ENCODE assay signal across 8 cellular contexts in the genomic region with DNA sequence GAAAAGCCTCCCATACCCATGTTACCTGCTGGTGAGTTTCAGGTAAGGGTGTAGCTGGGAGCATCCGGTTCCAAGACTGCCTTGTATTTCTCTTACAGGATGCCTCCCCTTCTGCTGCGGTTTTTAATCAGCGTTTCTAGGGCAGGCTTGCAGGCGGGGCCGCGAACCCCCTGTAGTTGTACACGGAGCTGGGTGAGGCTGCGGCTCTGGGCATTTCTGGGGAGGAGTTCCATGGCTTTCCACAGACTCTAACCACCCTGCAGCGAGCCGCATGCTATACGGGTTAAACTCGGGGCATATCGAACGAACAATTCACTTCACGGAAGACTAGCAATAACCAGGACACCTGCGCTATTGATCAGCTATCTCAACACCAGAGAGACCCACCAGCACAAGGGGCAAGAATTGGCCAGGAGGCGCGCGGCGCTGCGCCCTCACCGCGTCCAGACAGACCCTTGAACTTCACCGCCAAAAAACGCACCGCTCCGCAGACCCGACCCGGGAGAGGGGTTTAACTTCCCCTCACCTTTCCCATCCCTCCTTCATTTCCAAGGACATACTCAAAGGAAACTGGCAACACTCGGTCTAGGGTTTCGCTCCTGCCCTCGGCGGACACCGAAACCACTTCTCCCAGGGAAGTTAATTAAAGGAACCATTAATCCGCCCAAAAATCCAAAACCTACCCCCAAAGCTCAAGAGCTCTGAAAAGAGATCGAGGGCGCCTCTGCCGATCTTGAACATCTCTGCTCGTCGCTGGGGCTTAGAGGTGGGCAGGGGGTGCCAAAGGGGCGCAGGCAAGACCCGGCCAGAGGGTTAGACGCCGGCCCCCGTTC. TPM values are rescaled to one million over a fixed set of nuclear protein-coding genes. Genes with fewer than 3 reads are reported as not detected.
A peak's percentile ranks its signal among the peaks of the same experiment; 100 is the strongest.
DNase-seq lines count a peak whose midpoint lies in the region; ATAC-seq, FAIRE-seq and TF ChIP-seq lines count a peak whose summit lies in the region.

No MANE protein-coding gene starts in this region.

- peaks cover 49% of the 10 kb centered on the region for H3K27me3 ChIP-seq in astrocyte (ENCODE audit: insufficient read depth, low read length)
- H3K27me3 ChIP-seq in lung (ENCODE audit: control insufficient read depth, insufficient read depth): no peaks in the 10 kb centered on the region

- peak overlapping the region; percentile 15 for H3K9ac ChIP-seq in astrocyte (ENCODE audit: low read length)

- peaks cover 25% of the 10 kb centered on the region for H3K27me3 Mint-ChIP-seq in astrocyte (ENCODE audit: low read depth, unreplicated experiment)
- peaks cover 73% of the 10 kb centered on the region for H3K27me3 Mint-ChIP-seq in type B pancreatic cell

- no peaks in the 10 kb centered on the region for H3K9me3 Mint-ChIP-seq in astrocyte (ENCODE audit: unreplicated experiment)
- H3K9me3 Mint-ChIP-seq in type B pancreatic cell: no peaks in the 10 kb centered on the region

- H3K4me1 Mint-ChIP-seq in astrocyte (ENCODE audit: low read depth, unreplicated experiment): peaks cover 10% of the 10 kb centered on the region
- H3K4me1 Mint-ChIP-seq in type B pancreatic cell (ENCODE audit: unreplicated experiment): peaks cover 23% of the 10 kb centered on the region

- H3K4me3 Mint-ChIP-seq in astrocyte (ENCODE audit: unreplicated experiment) (peak overlapping the region; percentile 81), type B pancreatic cell (peak overlapping the region; percentile 95)

- H3K27ac ChIP-seq in astrocyte (ENCODE audit: low read depth, low read length) (no peak overlapping the region), lung (ENCODE audit: low read depth in 1 of 2, low read length in 1 of 2) (peak overlapping the region in 1 of 2 donors; percentile 81)

- H3K4me3 ChIP-seq in astrocyte (ENCODE audit: insufficient read depth, low read depth, low read length) (peak overlapping the region; percentile 48), lung (peak overlapping the region; percentile 59)

- H3K27ac Mint-ChIP-seq in astrocyte (ENCODE audit: unreplicated experiment): no peak overlapping the region
- peak overlapping the region; percentile 92 for H3K27ac Mint-ChIP-seq in type B pancreatic cell

- H3K36me3 Mint-ChIP-seq in astrocyte (ENCODE audit: low read depth, unreplicated experiment) (no peaks in the 10 kb centered on the region), type B pancreatic cell (peaks cover 5% of the 10 kb centered on the region)

- H3K4me2 ChIP-seq in astrocyte (ENCODE audit: low read length): peak overlapping the region; percentile 90

- H3K4me1 ChIP-seq in astrocyte (ENCODE audit: insufficient read depth, low read length) (peaks cover 6% of the 10 kb centered on the region), lung (ENCODE audit: control insufficient read depth in 2 of 2, insufficient read depth in 2 of 2, low read length in 2 of 2) (peaks cover 0 to 7% of the 10 kb centered on the region in 2 donors)

- TF ChIP-seq CTCF in astrocyte (IDR thresholded peaks at IDR 0.05; ENCODE audit: insufficient read depth, low read depth, low read length) (no peak), lung (IDR thresholded peaks at IDR 0.05; ENCODE audit: control extremely low read depth, extremely low read depth) (no peak), type B pancreatic cell (conservative IDR thresholded peaks at IDR 0.05) (no peak)

- H3K36me3 ChIP-seq in astrocyte (ENCODE audit: insufficient read depth, low read length) (no peaks in the 10 kb centered on the region), lung (ENCODE audit: control insufficient read depth in 2 of 2, insufficient read depth in 2 of 2, low read length in 2 of 2) (no peaks in the 10 kb centered on the region)

- ATAC-seq in lung (ENCODE audit: insufficient read depth, low FRiP score) (no peak), HG03457 (IDR thresholded peaks at IDR 0.05; ENCODE audit: unreplicated experiment) (no peak), GM18498 (IDR thresholded peaks at IDR 0.05; ENCODE audit: unreplicated experiment) (no peak), HG03025 (IDR thresholded peaks at IDR 0.05; ENCODE audit: low FRiP score, unreplicated experiment) (no peak)

- no peaks in the 10 kb centered on the region for H4K20me1 ChIP-seq in astrocyte (ENCODE audit: insufficient read depth, low read length)

- DNase-seq in ELF-1 (ENCODE audit: low read depth, low spot score) (peak; percentile 26), NCI-H2171 (lab: John Stamatoyannopoulos, UW) (peak; percentile 1), astrocyte (ENCODE audit: low read depth) (no peak), lung (ENCODE audit: low spot score) (no peak), type B pancreatic cell (ENCODE audit: extremely low spot score, unreplicated experiment) (no peak)

- peak overlapping the region; percentile 75 for H2AFZ ChIP-seq in astrocyte (ENCODE audit: low read depth, low read length)

- H3K9me3 ChIP-seq in astrocyte (ENCODE audit: insufficient read depth, low read depth, low read length): no peaks in the 10 kb centered on the region
- no peaks in the 10 kb centered on the region for H3K9me3 ChIP-seq in lung (ENCODE audit: control insufficient read depth in 2 of 2, insufficient read depth in 1 of 2, low read length in 1 of 2)

- WGBS in lung, 2 donors: 1 to 2% methylated on average over 45 of the region's 45 CpGs

- FAIRE-seq in astrocyte (lab: Jason Lieb, UNC): no peak

- H3K79me2 ChIP-seq in astrocyte (ENCODE audit: insufficient read depth, low read length): no peaks in the 10 kb centered on the region

RNA-seq across cellular contexts. Expression of gene TGFA, which starts 0.9 kb away (rescaled TPM):
- total RNA-seq in astrocyte: 0.55 and 1.4 TPM in 2 replicates
- 10 to 100 TPM in 1 of 2 donors, 1 to 10 TPM in 1; 1.9 to 13.0 TPM for total RNA-seq in lung
- 10 to 100 TPM in 1 of 2 donors, 1 to 10 TPM in 1; 3.8 to 10.3 TPM for polyA plus RNA-seq in lung
- 6.8 and 21.0 TPM in 2 replicates for total RNA-seq in type B pancreatic cell (ENCODE audit: low replicate concordance)

Comparison
In these comparisons a context has a peak if more than half of its experiments do, and no peak if none do; other contexts are left out.
1. DNase-seq: peak in ELF-1 (single experiment) and NCI-H2171 (single experiment); none in astrocyte (single experiment), lung (single experiment) and type B pancreatic cell (single experiment).